20 cellular contexts compared by ENCODE assay signal in the genomic region with DNA sequence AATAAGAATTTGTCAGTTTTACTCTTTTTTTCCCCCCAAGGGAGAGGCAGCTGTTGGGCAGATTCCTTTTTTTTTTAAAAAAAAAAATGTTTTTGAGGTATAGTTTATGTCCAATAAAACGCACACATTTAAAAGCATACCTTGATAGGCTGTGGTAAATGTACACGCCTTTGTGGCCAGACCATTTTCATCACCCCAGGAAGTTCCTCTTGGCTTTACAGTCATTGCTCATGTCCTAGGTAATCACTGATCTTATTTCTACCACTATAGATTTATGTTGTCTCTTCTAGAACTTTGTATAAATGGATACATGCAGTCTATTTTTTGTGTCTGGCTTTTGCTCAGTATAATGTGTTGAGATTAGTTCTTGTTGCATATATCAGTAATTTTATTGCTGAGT. TPM values are rescaled to one million over a fixed set of nuclear protein-coding genes. Genes with fewer than 3 reads are reported as not detected.
DNase-seq lines count a peak whose midpoint lies in the region; ATAC-seq, FAIRE-seq and TF ChIP-seq lines count a peak whose summit lies in the region.
"Had no signal": no experiment of that assay in that cellular context is flagged by ENCODE, and none has a peak within 500 bp of the region (broad histone marks: within the 10 kb centered on the region; RNA-seq: fewer than 3 reads in every experiment).

No MANE protein-coding gene starts in this region.

- peaks cover 88% of the 10 kb centered on the region for H3K4me1 Mint-ChIP-seq in CD4-positive, alpha-beta T cell (ENCODE audit: low read depth)
- peaks cover 67% of the 10 kb centered on the region for H3K4me1 Mint-ChIP-seq in activated CD4-positive, alpha-beta memory T cell treated with anti-CD3 and anti-CD28 coated beads for 36 hours (ENCODE audit: low read depth)
- H3K4me1 Mint-ChIP-seq in immature natural killer cell, result peaks cover 70 to 88% of the 10 kb centered on the region in 2 donors

- POLR2A ChIA-PET in CD4-positive, alpha-beta T cell (lab: Charles Lee), result no interaction called here
- POLR2A ChIA-PET in activated CD4-positive, alpha-beta memory T cell treated with anti-CD3 and anti-CD28 coated beads for 36 hours (lab: Charles Lee), result no interaction called here

- intact Hi-C loops in CD4-positive, alpha-beta T cell (cut with DNase I, micrococcal nuclease), result loop anchor here in 1 of 2 experiments (5.0 to 10.0 kb wide), 2 partner anchors 210 to 363 kb away; no protein-coding TSS in a partner anchor
- intact Hi-C loops in activated CD4-positive, alpha-beta memory T cell treated with anti-CD3 and anti-CD28 coated beads for 36 hours (cut with micrococcal nuclease), result loop anchor here (5.0 kb wide), 1 partner anchor 208 kb away; no protein-coding TSS in a partner anchor

- no peak overlapping the region for H3K27ac ChIP-seq in CD4-positive, alpha-beta T cell (ENCODE audit: low read depth, low read length)
- no peak overlapping the region for H3K27ac ChIP-seq in foreskin keratinocyte
- H3K27ac ChIP-seq: epithelial cell of prostate, ovary had no signal

- no peak for TF ChIP-seq CTCF in CD4-positive, alpha-beta T cell (IDR thresholded peaks at IDR 0.05)
- no peak for TF ChIP-seq CTCF in foreskin keratinocyte (conservative IDR thresholded peaks at IDR 0.05)

- peaks cover 5% of the 10 kb centered on the region for H3K4me1 ChIP-seq in foreskin keratinocyte

- FAIRE-seq in H54 (lab: Jason Lieb, UNC), result peak; percentile 55
- FAIRE-seq: frontal cortex, keratinocyte had no signal

- CTCF ChIA-PET in CD4-positive, alpha-beta T cell (lab: Charles Lee), result no interaction called here
- CTCF ChIA-PET in activated CD4-positive, alpha-beta memory T cell treated with anti-CD3 and anti-CD28 coated beads for 36 hours (lab: Charles Lee), result interaction anchor here (0.7 to 9.7 kb wide), 2 partner anchors 106 to 186 kb away, joined by 3 to 342 read pairs; no protein-coding TSS in a partner anchor

- H3K36me3 Mint-ChIP-seq in CD4-positive, alpha-beta T cell (ENCODE audit: low read depth), result peaks cover 95% of the 10 kb centered on the region
- H3K36me3 Mint-ChIP-seq in activated CD4-positive, alpha-beta memory T cell treated with anti-CD3 and anti-CD28 coated beads for 36 hours, result peaks cover 69% of the 10 kb centered on the region
- H3K36me3 Mint-ChIP-seq in immature natural killer cell, result peaks cover 4 to 54% (median 40%) of the 10 kb centered on the region in 3 donors

- no peak for TF ChIP-seq POLR2A in H54 (IDR thresholded peaks at IDR 0.05; ENCODE audit: low read depth, low read length)

- no peaks in the 10 kb centered on the region for H3K9me3 ChIP-seq in CD4-positive, alpha-beta T cell (ENCODE audit: control insufficient read depth, low read length)
- H3K9me3 ChIP-seq: ovary had no signal

- H3K9me3 Mint-ChIP-seq in CD4-positive, alpha-beta T cell, result no peaks in the 10 kb centered on the region
- no peaks in the 10 kb centered on the region for H3K9me3 Mint-ChIP-seq in activated CD4-positive, alpha-beta memory T cell treated with anti-CD3 and anti-CD28 coated beads for 36 hours
- H3K9me3 Mint-ChIP-seq in immature natural killer cell, result no peaks in the 10 kb centered on the region
- H3K9me3 Mint-ChIP-seq: type B pancreatic cell had no signal

- H3K4me3 Mint-ChIP-seq in CD4-positive, alpha-beta T cell, result peak overlapping the region; percentile 4
- H3K4me3 Mint-ChIP-seq in activated CD4-positive, alpha-beta memory T cell treated with anti-CD3 and anti-CD28 coated beads for 36 hours, result no peak overlapping the region
- H3K4me3 Mint-ChIP-seq in immature natural killer cell, result no peak overlapping the region
- H3K4me3 Mint-ChIP-seq: type B pancreatic cell had no signal

- ATAC-seq in CD4-positive, alpha-beta T cell (ENCODE audit: poor library complexity), result no peak
- ATAC-seq in foreskin keratinocyte, result no peak
- no peak for ATAC-seq in GM21786 (IDR thresholded peaks at IDR 0.05; ENCODE audit: unreplicated experiment)
- ATAC-seq in HG03108 (IDR thresholded peaks at IDR 0.05; ENCODE audit: unreplicated experiment), result no peak
- ATAC-seq: sciatic nerve had no signal

- peak overlapping the region; percentile 78 for H3K27ac Mint-ChIP-seq in CD4-positive, alpha-beta T cell
- H3K27ac Mint-ChIP-seq in activated CD4-positive, alpha-beta memory T cell treated with anti-CD3 and anti-CD28 coated beads for 36 hours, result peak overlapping the region; percentile 69
- H3K27ac Mint-ChIP-seq in immature natural killer cell, result peak overlapping the region in 4 of 6 donors; percentile 19 to 63 (median 43)

- no peak for DNase-seq in CD4-positive, alpha-beta T cell
- DNase-seq in H54 (ENCODE audit: insufficient read length, low spot score) (no peak), immature natural killer cell (no peak), foreskin keratinocyte (no peak)
- DNase-seq in activated CD4-positive, alpha-beta memory T cell treated with anti-CD3 and anti-CD28 coated beads for 36 hours, result peak; percentile 36
- DNase-seq: activated CD4-positive, CD25-positive, alpha-beta regulatory T cell; COR-L47; hypothalamus; mammary epithelial cell; NCI-H524 treated with DMSO at 0.1 percent for 48 hours; ovary; stimulated activated naive CD4-positive, alpha-beta T cell; T-helper 9 cell had no signal

- H3K27me3 ChIP-seq in CD4-positive, alpha-beta T cell (ENCODE audit: control insufficient read depth, insufficient read depth, low read length), result no peaks in the 10 kb centered on the region
- no peaks in the 10 kb centered on the region for H3K27me3 ChIP-seq in foreskin keratinocyte
- H3K27me3 ChIP-seq: ovary had no signal

- no peaks in the 10 kb centered on the region for H3K27me3 Mint-ChIP-seq in CD4-positive, alpha-beta T cell
- no peaks in the 10 kb centered on the region for H3K27me3 Mint-ChIP-seq in activated CD4-positive, alpha-beta memory T cell treated with anti-CD3 and anti-CD28 coated beads for 36 hours
- H3K27me3 Mint-ChIP-seq in immature natural killer cell (ENCODE audit: low read depth in 3 of 3), result peaks cover 3 to 8% (median 4%) of the 10 kb centered on the region in 3 donors
- H3K27me3 Mint-ChIP-seq: type B pancreatic cell had no signal

RNA-seq across cellular contexts. Expression of a gene that starts 9.8 kb away (rescaled TPM):
- total RNA-seq in CD4-positive, alpha-beta T cell, result 100 to 1,000 TPM; 327 to 344 TPM
- 100 to 1,000 TPM; 528 to 531 TPM for total RNA-seq in activated CD4-positive, alpha-beta memory T cell treated with anti-CD3 and anti-CD28 coated beads for 36 hours
- polyA plus RNA-seq in immature natural killer cell (100 to 1,000 TPM; 471 to 654 (median 487) TPM), foreskin keratinocyte (397 and 446 TPM in 2 replicates)
- total RNA-seq in foreskin keratinocyte, result 327 and 352 TPM in 2 replicates
